In the genomic region with DNA sequence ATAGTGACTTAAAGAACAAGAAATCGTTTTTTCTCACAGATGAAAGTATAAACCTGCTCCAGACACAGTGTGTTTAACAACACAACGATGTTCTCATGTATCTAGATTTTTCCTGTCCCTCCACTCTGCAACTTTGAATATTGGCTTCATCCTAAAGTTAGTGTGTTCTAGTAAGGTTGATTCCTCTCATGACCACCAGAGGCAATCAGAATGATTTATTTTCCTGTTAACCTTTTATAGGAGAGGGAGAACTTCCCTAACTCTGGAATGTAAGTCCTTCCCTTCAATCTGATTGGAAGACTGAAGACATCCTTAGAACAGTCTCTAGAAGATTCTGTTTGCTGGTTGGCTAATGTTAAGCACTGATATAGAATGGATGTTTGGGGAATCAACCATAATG, we compare ENCODE assay signal across 13 cellular contexts. TPM values are rescaled to one million over a fixed set of nuclear protein-coding genes. Genes with fewer than 3 reads are reported as not detected.
DNase-seq lines count a peak whose midpoint lies in the region; ATAC-seq and TF ChIP-seq lines count a peak whose summit lies in the region.
"Had no signal": no experiment of that assay in that cellular context is flagged by ENCODE, and none has a peak within 500 bp of the region (broad histone marks: within the 10 kb centered on the region; RNA-seq: fewer than 3 reads in every experiment).

No MANE protein-coding gene starts in this region.

- intact Hi-C loops in HCT116 (cut with micrococcal nuclease) (no loop called here), left ventricle myocardium superior (cut with micrococcal nuclease) (no loop called here)

- H3K4me1 ChIP-seq in HCT116 (ENCODE audit: control insufficient read depth in 1 of 2, insufficient read depth in 2 of 2, low read length in 2 of 2), result no peaks in the 10 kb centered on the region; a peak in 1 of 4 replicates
- H3K4me1 ChIP-seq: SJCRH30 had no signal

- H3K36me3 ChIP-seq in HCT116 (ENCODE audit: control insufficient read depth in 1 of 2, insufficient read depth in 2 of 2, low read length in 2 of 2), result no peaks in the 10 kb centered on the region
- H3K36me3 ChIP-seq: SJCRH30 had no signal

- in situ Hi-C loops in SK-MEL-5 (cut with HindIII; ENCODE audit: low pct_unique_long_range_greater_than_20kb, low sequenced_read_pairs), result no loop called here

- peak; percentile 89 for ATAC-seq in HCT116
- ATAC-seq in HG03432 (IDR thresholded peaks at IDR 0.05; ENCODE audit: unreplicated experiment), result no peak
- ATAC-seq in HG02884 (IDR thresholded peaks at IDR 0.05; ENCODE audit: unreplicated experiment), result no peak
- no peak for ATAC-seq in left lobe of liver
- ATAC-seq in left ventricle myocardium superior, result no peak
- ATAC-seq: activated naive CD8-positive, alpha-beta T cell treated with anti-CD3 and anti-CD28 coated beads, Interleukin-2, amount 50 U/mL, for 24 hours; stimulated activated memory B cell treated with anti-CD40 and anti-IgM and Interleukin-4, amounts not matched to agents 10 μg/mL and 1 μg/mL and 100 μg/mL, for 72 hours had no signal

- TF ChIP-seq CTCF in C4-2B (conservative IDR thresholded peaks at IDR 0.05) (peak; percentile 42), HCT116 (IDR thresholded peaks at IDR 0.05 in 2 of 3, conservative IDR thresholded peaks at IDR 0.05 in 1 of 3; ENCODE audit: borderline replicate concordance in 1 of 3, insufficient read depth in 1 of 3, low read depth in 2 of 3, low read length in 2 of 3) (peak in 2 of 3 experiments; percentile 37 to 50; a peak in 3 of 6 replicates)

- TF ChIP-seq POLR2A in HCT116 (IDR thresholded peaks at IDR 0.05; ENCODE audit: borderline replicate concordance, extremely low read depth, insufficient read depth, insufficient read length), result no peak

- no peaks in the 10 kb centered on the region for H3K79me2 ChIP-seq in HCT116 (ENCODE audit: insufficient read depth, low read length)

- H3K4me3 ChIP-seq in HCT116 (replicated peaks in 1 of 2; ENCODE audit: low read depth in 1 of 2, low read length in 2 of 2), result no peak overlapping the region
- H3K4me3 ChIP-seq: SJCRH30 had no signal

- H3K9me3 ChIP-seq in HCT116 (ENCODE audit: control insufficient read depth in 1 of 2, insufficient read depth in 1 of 2, low read depth in 1 of 2, low read length in 2 of 2), result no peaks in the 10 kb centered on the region
- H3K9me3 ChIP-seq: SJCRH30 had no signal

- POLR2A ChIA-PET in HCT116 (lab: Charles Lee), result no interaction called here

- peak overlapping the region; percentile 90 for H2AFZ ChIP-seq in HCT116 (ENCODE audit: low read depth, low read length, poor library complexity, severe bottlenecking)

- H3K27ac ChIP-seq in C4-2B, result no peak overlapping the region
- no peak overlapping the region for H3K27ac ChIP-seq in HCT116 (ENCODE audit: low read depth, low read length)
- H3K27ac ChIP-seq: SJCRH30 had no signal

- no peak overlapping the region for H3K4me2 ChIP-seq in HCT116 (ENCODE audit: low read length)

- TF ChIP-seq RAD21 in HCT116 (IDR thresholded peaks at IDR 0.05; ENCODE audit: low read depth), result no peak

- H3K9me2 ChIP-seq in HCT116 (ENCODE audit: insufficient read depth), result no peaks in the 10 kb centered on the region

- DNase-seq in HCT116 (ENCODE audit: low read depth, low spot score) (peak; percentile 48), SK-MEL-5 (ENCODE audit: low read depth, low spot score) (peak; percentile 52), iPS DF 4.7 (ENCODE audit: extremely low read depth, low spot score) (peak; percentile 11), left lobe of liver (ENCODE audit: low spot score) (no peak), left ventricle myocardium superior (no peak)
- DNase-seq: activated CD4-positive, alpha-beta memory T cell treated with anti-CD3 and anti-CD28 coated beads, Interleukin-2, amount 10 ng/mL, durations not matched to agents 7 days and 5 days; activated naive CD8-positive, alpha-beta T cell treated with anti-CD3 and anti-CD28 coated beads, Interleukin-2, amount 50 U/mL, for 24 hours; effector CD4-positive, alpha-beta T cell had no signal

- no peaks in the 10 kb centered on the region for H3K27me3 ChIP-seq in HCT116 (ENCODE audit: insufficient read depth, low read length)
- H3K27me3 ChIP-seq: SJCRH30 had no signal

- H3K9ac ChIP-seq in HCT116 (ENCODE audit: low read length), result no peak overlapping the region

- no peaks in the 10 kb centered on the region for H4K20me1 ChIP-seq in HCT116 (ENCODE audit: insufficient read depth)

- BruUV-seq in HCT116 (replicated peaks; lab: Mats Ljungman, UMichigan), result no TSS peak

- CTCF ChIA-PET in HCT116 (lab: Charles Lee), result no interaction called here

- RAD21 ChIA-PET in HCT116 (lab: Charles Lee; ENCODE audit: low non-redundant PET in 1 of 2, low total read pairs in 2 of 2, uncharacterized antibody in 2 of 2, unreplicated experiment in 2 of 2), result no interaction called here

TF ChIP-seq in HCT116, 20 proteins besides CTCF, POLR2A, EP300 and RAD21:
- TF ChIP-seq ZFX (IDR thresholded peaks at IDR 0.05), result no peak

RNA-seq across cellular contexts. Expression of gene TAF4B, which starts 41.0 kb away (rescaled TPM):
- 17.8 TPM for total RNA-seq in HCT116 (2021; ENCODE audit: unreplicated experiment)
- polyA plus RNA-seq in HCT116 (2012), result 7.4 and 9.3 TPM in 2 replicates
- total RNA-seq in SK-MEL-5 (2014; rRNA removed; shearing (Covaris generic)), result 13.2 and 14.1 TPM in 2 replicates
- 9.0 and 11.8 TPM in 2 replicates for polyA plus RNA-seq in SK-MEL-5 (2015; cell fraction: cytosol; rRNA removed)
- 8.4 and 8.6 TPM in 2 replicates for polyA plus RNA-seq in SK-MEL-5 (2015; cell fraction: nucleus; rRNA removed)
- 0.20 TPM for total RNA-seq in left lobe of liver
- 1.1 TPM for total RNA-seq in left ventricle myocardium superior

RNA-seq across cellular contexts. Expression of gene PSMA8, which starts 51.6 kb away (rescaled TPM):
- not detected for total RNA-seq in HCT116 (2021; ENCODE audit: unreplicated experiment)
- not detected in 2 replicates for polyA plus RNA-seq in HCT116 (2012)
- not detected in 2 replicates for total RNA-seq in SK-MEL-5 (2014; rRNA removed; shearing (Covaris generic))
- polyA plus RNA-seq in SK-MEL-5 (2015; cell fraction: cytosol; rRNA removed), result not detected in 2 replicates
- polyA plus RNA-seq in SK-MEL-5 (2015; cell fraction: nucleus; rRNA removed), result not detected in 2 replicates
- total RNA-seq in left lobe of liver, result not detected
- 0.20 TPM for total RNA-seq in left ventricle myocardium superior
- total RNA-seq: SJCRH30 had no signal

Comparison
In these comparisons a context has a peak if more than half of its experiments do, and no peak if none do; other contexts are left out.
1. DNase-seq: peak in HCT116 (single experiment), SK-MEL-5 (single experiment) and iPS DF 4.7 (single experiment); none in left lobe of liver (single experiment) and left ventricle myocardium superior (single experiment).